1 cellular context compared by ENCODE assay signal in the genomic region with DNA sequence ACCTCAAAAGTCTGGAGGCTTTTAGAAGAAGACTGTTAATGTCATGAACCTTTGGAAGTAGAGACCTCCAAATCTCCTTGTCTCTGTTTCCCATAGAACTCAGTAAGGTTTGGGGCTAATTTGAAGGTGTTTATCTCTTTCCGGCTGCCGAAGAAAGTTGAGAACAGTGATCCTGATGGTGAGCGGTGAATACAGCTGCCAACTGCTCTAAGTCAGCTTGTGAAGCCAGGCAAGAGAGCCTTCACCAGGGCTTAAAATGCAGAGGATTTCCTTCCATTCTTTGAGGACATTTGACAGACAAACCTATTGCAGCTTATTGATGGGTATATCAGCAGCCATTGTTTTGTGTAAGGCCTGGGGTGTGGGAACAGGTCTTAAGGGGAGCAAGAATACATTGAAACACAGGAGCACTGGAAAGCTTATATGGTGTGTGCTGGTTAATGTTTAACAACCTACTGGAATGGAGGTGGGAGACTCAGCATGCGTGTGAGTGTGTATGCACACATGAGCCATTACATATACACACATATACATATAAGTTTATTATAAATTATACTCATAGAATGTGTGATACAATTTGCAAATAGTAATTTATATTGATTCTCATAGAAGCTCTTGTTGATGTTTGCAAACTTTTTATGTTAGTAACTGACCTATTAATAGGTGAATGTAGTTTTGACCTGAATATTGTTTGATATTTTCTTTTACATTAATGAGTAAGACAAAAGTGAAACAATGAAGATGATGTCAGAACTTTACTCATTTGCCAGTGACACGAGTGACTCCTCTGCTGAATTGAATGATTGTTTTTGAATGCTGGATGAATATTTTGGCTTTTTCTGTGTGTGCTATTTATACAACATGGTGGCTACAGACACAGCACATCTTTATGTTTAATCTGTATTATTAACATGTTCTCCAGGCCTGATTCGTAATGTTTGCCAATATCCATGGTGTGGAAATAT.
A peak's percentile ranks its signal among the peaks of the same experiment; 100 is the strongest.
TF ChIP-seq lines count a peak whose summit lies in the region.

No MANE protein-coding gene starts in this region.

TF ChIP-seq in GM12878, 131 proteins besides CTCF, POLR2A, EP300 and RAD21 (continued from another document):
- TF ChIP-seq NKRF (conservative IDR thresholded peaks at IDR 0.05) (no peak), BCL3 (IDR thresholded peaks at IDR 0.05; ENCODE audit: borderline replicate concordance, insufficient read depth, low read depth, low read length, poor library complexity, severe bottlenecking) (peak; percentile 35), JUNB (IDR thresholded peaks at IDR 0.05) (peak; percentile 44)
